1 cellular context compared by ENCODE assay signal in genomic region chr9:19048966-19049871, GRCh38.
A peak's percentile ranks its signal among the peaks of the same experiment; 100 is the strongest.
TF ChIP-seq lines count a peak whose summit lies in the region.

RRAGA (plus strand) TSS chr9:19049427; CDS start chr9:19049660, 233 bp downstream.

TF ChIP-seq in GM12878, 131 proteins besides CTCF, POLR2A, EP300 and RAD21 (continued from another document):
- no peak for TF ChIP-seq PRDM15 (CRISPR knock-in tag; IDR thresholded peaks at IDR 0.05)
- peak; percentile 36; the same call in 1 of the 2 replicates for TF ChIP-seq E2F4 (IDR thresholded peaks at IDR 0.05; ENCODE audit: low read depth, low read length)
- TF ChIP-seq MAX (IDR thresholded peaks at IDR 0.05; ENCODE audit: low read depth, low read length), result peak; percentile 60; the same call in 1 of the 2 replicates
- TF ChIP-seq CBFB (IDR thresholded peaks at IDR 0.05; ENCODE audit: low read depth), result peak; percentile 98
- peak; percentile 89; the same call in 1 of the 2 replicates for TF ChIP-seq HDGF (IDR thresholded peaks at IDR 0.05)
- TF ChIP-seq IKZF1 (conservative IDR thresholded peaks at IDR 0.05), result peak; percentile 78
- TF ChIP-seq EGR1 (IDR thresholded peaks at IDR 0.05; ENCODE audit: borderline replicate concordance in 1 of 2, low read depth in 2 of 2, low read length in 2 of 2), result 0 out of 3 replicates have a peak, but pooled peaks of 1 of the 2 experiments have one; percentile 35
- peak; percentile 74; the same call in 1 of the 2 replicates for TF ChIP-seq TCF3 (IDR thresholded peaks at IDR 0.05; ENCODE audit: borderline replicate concordance, insufficient read depth, low read depth, low read length)
- TF ChIP-seq EZH2 (IDR thresholded peaks at IDR 0.05; ENCODE audit: borderline replicate concordance, control insufficient read depth, low read depth, low read length), result no peak
- TF ChIP-seq MEF2A (IDR thresholded peaks at IDR 0.05; ENCODE audit: insufficient read depth, low read depth, low read length), result peak; percentile 68; the same call in 1 of the 2 replicates
- TF ChIP-seq RCOR1 (conservative IDR thresholded peaks at IDR 0.05; ENCODE audit: low read depth, low read length), result peak; percentile 98
- peak; percentile 62; the same call in 1 of the 2 replicates for TF ChIP-seq ATF2 (IDR thresholded peaks at IDR 0.05; ENCODE audit: low read length)
- TF ChIP-seq ZSCAN29 (IDR thresholded peaks at IDR 0.05), result 0 out of 2 replicates have a peak, but pooled peaks have one; percentile 38
- no peak for TF ChIP-seq SPI1 (IDR thresholded peaks at IDR 0.05; ENCODE audit: borderline replicate concordance, insufficient read depth, low read depth, low read length)
